Comparison of ENCODE assay signal across 1 cellular context in the genomic region with DNA sequence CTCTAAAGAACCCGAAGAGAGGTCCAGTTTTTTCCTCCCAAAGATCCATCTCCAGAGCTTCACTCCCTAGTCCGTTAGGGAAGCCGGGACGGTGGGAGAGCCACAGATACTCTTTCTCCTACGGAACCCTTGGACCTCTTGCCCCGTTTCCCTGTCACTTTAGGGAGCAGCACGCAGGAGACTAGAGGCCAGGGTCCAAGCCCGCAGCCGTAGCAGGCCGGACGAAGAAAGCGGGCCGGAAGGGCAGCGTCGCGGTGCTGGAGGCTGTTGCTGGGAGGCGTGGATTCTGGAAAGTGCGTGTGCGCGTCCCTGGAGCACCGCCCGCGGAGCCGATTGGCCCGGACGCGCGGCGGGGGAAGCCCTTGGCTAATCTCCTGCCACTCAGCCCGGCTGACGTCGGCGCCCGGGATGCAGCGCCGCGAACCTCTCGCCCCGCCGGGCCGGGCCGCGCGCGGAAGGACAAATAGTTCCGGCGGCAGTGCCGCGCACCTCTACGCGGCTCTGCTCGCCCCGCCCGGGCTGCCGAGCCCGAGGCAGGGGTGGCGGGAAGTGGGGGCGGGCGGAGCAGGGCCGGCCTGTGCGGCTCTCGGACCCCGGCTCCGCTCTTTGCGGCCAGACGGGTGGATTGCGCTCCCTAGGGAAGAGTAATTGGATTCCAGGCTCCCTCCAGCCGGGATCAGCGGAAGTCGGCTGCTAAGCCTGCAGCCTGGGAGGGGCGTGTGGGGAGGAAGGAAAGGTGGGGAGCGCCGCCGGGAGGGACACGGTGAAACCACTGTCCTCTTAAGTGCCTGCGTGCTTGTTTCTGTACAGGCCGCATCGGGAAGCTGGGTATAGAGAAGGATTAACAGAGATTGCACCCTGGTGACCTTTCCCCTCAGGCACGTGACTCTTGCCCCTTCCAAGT.
TF ChIP-seq lines count a peak whose summit lies in the region.

No MANE protein-coding gene starts in this region.

TF ChIP-seq in H1, 55 proteins besides CTCF, POLR2A, EP300 and RAD21 (continues in another document):
- peak; percentile 67; the same call in 1 of the 2 replicates for TF ChIP-seq GABPA (IDR thresholded peaks at IDR 0.05; ENCODE audit: borderline replicate concordance, insufficient read depth, low read length)
- no peak for TF ChIP-seq ATF2 (IDR thresholded peaks at IDR 0.05; ENCODE audit: low read length)
- TF ChIP-seq TEAD4 (IDR thresholded peaks at IDR 0.05; ENCODE audit: low read depth, low read length) = no peak
- peak; percentile 58; the same call in 1 of the 2 replicates for TF ChIP-seq MAX (IDR thresholded peaks at IDR 0.05)
- no peak for TF ChIP-seq HDAC6 (IDR thresholded peaks at IDR 0.05; ENCODE audit: low read depth, low read length)
- TF ChIP-seq POU5F1 (IDR thresholded peaks at IDR 0.05; ENCODE audit: low read depth, low read length) = no peak
- peak; percentile 94 for TF ChIP-seq ASH2L (IDR thresholded peaks at IDR 0.05; ENCODE audit: low read length)
- TF ChIP-seq SRF (IDR thresholded peaks at IDR 0.05; ENCODE audit: low read depth, low read length) = no peak
- no peak for TF ChIP-seq SIRT6 (IDR thresholded peaks at IDR 0.05; ENCODE audit: low read length)
- TF ChIP-seq, protein P1, sequence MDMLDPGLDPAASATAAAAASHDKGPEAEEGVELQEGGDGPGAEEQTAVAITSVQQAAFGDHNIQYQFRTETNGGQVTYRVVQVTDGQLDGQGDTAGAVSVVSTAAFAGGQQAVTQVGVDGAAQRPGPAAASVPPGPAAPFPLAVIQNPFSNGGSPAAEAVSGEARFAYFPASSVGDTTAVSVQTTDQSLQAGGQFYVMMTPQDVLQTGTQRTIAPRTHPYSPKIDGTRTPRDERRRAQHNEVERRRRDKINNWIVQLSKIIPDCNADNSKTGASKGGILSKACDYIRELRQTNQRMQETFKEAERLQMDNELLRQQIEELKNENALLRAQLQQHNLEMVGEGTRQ (IDR thresholded peaks at IDR 0.05; ENCODE audit: low read length) = peak; percentile 68
- peak in 1 of 2 experiments; percentile 80; a peak in 2 of 4 replicates for TF ChIP-seq SIN3A (conservative IDR thresholded peaks at IDR 0.05 in 1 of 2, IDR thresholded peaks at IDR 0.05 in 1 of 2; ENCODE audit: low read depth in 1 of 2, low read length in 2 of 2)
- TF ChIP-seq NANOG (IDR thresholded peaks at IDR 0.05; ENCODE audit: insufficient read depth, low read depth, low read length, poor library complexity, severe bottlenecking) = no peak
- TF ChIP-seq SIX5 (IDR thresholded peaks at IDR 0.05; ENCODE audit: low read depth, low read length) = no peak
- peak; percentile 37; the same call in 1 of the 2 replicates for TF ChIP-seq E2F6 (IDR thresholded peaks at IDR 0.05)
- peak; percentile 78 for TF ChIP-seq POLR2AphosphoS5 (IDR thresholded peaks at IDR 0.05; ENCODE audit: low read depth, low read length)
- TF ChIP-seq RBBP5 (IDR thresholded peaks at IDR 0.05; ENCODE audit: borderline replicate concordance, low read depth, low read length) = peak; percentile 96
- TF ChIP-seq, protein P2, sequence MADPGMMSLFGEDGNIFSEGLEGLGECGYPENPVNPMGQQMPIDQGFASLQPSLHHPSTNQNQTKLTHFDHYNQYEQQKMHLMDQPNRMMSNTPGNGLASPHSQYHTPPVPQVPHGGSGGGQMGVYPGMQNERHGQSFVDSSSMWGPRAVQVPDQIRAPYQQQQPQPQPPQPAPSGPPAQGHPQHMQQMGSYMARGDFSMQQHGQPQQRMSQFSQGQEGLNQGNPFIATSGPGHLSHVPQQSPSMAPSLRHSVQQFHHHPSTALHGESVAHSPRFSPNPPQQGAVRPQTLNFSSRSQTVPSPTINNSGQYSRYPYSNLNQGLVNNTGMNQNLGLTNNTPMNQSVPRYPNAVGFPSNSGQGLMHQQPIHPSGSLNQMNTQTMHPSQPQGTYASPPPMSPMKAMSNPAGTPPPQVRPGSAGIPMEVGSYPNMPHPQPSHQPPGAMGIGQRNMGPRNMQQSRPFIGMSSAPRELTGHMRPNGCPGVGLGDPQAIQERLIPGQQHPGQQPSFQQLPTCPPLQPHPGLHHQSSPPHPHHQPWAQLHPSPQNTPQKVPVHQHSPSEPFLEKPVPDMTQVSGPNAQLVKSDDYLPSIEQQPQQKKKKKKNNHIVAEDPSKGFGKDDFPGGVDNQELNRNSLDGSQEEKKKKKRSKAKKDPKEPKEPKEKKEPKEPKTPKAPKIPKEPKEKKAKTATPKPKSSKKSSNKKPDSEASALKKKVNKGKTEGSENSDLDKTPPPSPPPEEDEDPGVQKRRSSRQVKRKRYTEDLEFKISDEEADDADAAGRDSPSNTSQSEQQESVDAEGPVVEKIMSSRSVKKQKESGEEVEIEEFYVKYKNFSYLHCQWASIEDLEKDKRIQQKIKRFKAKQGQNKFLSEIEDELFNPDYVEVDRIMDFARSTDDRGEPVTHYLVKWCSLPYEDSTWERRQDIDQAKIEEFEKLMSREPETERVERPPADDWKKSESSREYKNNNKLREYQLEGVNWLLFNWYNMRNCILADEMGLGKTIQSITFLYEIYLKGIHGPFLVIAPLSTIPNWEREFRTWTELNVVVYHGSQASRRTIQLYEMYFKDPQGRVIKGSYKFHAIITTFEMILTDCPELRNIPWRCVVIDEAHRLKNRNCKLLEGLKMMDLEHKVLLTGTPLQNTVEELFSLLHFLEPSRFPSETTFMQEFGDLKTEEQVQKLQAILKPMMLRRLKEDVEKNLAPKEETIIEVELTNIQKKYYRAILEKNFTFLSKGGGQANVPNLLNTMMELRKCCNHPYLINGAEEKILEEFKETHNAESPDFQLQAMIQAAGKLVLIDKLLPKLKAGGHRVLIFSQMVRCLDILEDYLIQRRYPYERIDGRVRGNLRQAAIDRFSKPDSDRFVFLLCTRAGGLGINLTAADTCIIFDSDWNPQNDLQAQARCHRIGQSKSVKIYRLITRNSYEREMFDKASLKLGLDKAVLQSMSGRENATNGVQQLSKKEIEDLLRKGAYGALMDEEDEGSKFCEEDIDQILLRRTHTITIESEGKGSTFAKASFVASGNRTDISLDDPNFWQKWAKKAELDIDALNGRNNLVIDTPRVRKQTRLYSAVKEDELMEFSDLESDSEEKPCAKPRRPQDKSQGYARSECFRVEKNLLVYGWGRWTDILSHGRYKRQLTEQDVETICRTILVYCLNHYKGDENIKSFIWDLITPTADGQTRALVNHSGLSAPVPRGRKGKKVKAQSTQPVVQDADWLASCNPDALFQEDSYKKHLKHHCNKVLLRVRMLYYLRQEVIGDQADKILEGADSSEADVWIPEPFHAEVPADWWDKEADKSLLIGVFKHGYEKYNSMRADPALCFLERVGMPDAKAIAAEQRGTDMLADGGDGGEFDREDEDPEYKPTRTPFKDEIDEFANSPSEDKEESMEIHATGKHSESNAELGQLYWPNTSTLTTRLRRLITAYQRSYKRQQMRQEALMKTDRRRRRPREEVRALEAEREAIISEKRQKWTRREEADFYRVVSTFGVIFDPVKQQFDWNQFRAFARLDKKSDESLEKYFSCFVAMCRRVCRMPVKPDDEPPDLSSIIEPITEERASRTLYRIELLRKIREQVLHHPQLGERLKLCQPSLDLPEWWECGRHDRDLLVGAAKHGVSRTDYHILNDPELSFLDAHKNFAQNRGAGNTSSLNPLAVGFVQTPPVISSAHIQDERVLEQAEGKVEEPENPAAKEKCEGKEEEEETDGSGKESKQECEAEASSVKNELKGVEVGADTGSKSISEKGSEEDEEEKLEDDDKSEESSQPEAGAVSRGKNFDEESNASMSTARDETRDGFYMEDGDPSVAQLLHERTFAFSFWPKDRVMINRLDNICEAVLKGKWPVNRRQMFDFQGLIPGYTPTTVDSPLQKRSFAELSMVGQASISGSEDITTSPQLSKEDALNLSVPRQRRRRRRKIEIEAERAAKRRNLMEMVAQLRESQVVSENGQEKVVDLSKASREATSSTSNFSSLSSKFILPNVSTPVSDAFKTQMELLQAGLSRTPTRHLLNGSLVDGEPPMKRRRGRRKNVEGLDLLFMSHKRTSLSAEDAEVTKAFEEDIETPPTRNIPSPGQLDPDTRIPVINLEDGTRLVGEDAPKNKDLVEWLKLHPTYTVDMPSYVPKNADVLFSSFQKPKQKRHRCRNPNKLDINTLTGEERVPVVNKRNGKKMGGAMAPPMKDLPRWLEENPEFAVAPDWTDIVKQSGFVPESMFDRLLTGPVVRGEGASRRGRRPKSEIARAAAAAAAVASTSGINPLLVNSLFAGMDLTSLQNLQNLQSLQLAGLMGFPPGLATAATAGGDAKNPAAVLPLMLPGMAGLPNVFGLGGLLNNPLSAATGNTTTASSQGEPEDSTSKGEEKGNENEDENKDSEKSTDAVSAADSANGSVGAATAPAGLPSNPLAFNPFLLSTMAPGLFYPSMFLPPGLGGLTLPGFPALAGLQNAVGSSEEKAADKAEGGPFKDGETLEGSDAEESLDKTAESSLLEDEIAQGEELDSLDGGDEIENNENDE (IDR thresholded peaks at IDR 0.05; ENCODE audit: insufficient replicate concordance, low read length) = no peak
- TF ChIP-seq BACH1 (IDR thresholded peaks at IDR 0.05; ENCODE audit: low read length) = peak; percentile 63; the same call in 1 of the 2 replicates
- no peak for TF ChIP-seq BRCA1 (IDR thresholded peaks at IDR 0.05; ENCODE audit: low read depth, low read length)
- TF ChIP-seq CREB1 (IDR thresholded peaks at IDR 0.05) = peak; percentile 58; the same call in 1 of the 2 replicates
- TF ChIP-seq, protein P3, sequence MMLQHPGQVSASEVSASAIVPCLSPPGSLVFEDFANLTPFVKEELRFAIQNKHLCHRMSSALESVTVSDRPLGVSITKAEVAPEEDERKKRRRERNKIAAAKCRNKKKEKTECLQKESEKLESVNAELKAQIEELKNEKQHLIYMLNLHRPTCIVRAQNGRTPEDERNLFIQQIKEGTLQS (IDR thresholded peaks at IDR 0.05; ENCODE audit: insufficient read depth, low read depth, low read length) = no peak
- no peak for TF ChIP-seq JUN (IDR thresholded peaks at IDR 0.05; ENCODE audit: low read depth, low read length)
- no peak for TF ChIP-seq MAFK (IDR thresholded peaks at IDR 0.05; ENCODE audit: low read depth, low read length)
- no peak for TF ChIP-seq SP4 (IDR thresholded peaks at IDR 0.05; ENCODE audit: low read length)
- TF ChIP-seq SP1 (IDR thresholded peaks at IDR 0.05; ENCODE audit: low read depth, low read length) = no peak; the same call in 1 of the 2 replicates
- peak; percentile 86 for TF ChIP-seq TBP (IDR thresholded peaks at IDR 0.05; ENCODE audit: low read depth, low read length)
- no peak for TF ChIP-seq CHD1 (IDR thresholded peaks at IDR 0.05; ENCODE audit: low read depth, low read length)
- TF ChIP-seq KDM5A (IDR thresholded peaks at IDR 0.05; ENCODE audit: low read length) = no peak
- no peak for TF ChIP-seq TCF12 (IDR thresholded peaks at IDR 0.05; ENCODE audit: low read depth, low read length)
- peak; percentile 14; the same call in 1 of the 2 replicates for TF ChIP-seq CEBPB (IDR thresholded peaks at IDR 0.05; ENCODE audit: low read depth, low read length)
- TF ChIP-seq FOSL1 (IDR thresholded peaks at IDR 0.05; ENCODE audit: insufficient read depth, low read depth, low read length) = no peak
- peak in 1 of 2 experiments; percentile 89; a peak in 1 of 4 replicates for TF ChIP-seq HDAC2 (IDR thresholded peaks at IDR 0.05; ENCODE audit: borderline replicate concordance in 1 of 2, low read depth in 2 of 2, low read length in 2 of 2)
- TF ChIP-seq JUND (IDR thresholded peaks at IDR 0.05; ENCODE audit: low read length) = peak; percentile 33; the same call in 1 of the 2 replicates
- no peak for TF ChIP-seq SUZ12 (IDR thresholded peaks at IDR 0.05; ENCODE audit: low read length)
- TF ChIP-seq NRF1 (IDR thresholded peaks at IDR 0.05; ENCODE audit: low read depth, low read length) = 0 out of 2 replicates have a peak, but pooled peaks have one; percentile 10
- TF ChIP-seq CBX5 (IDR thresholded peaks at IDR 0.05; ENCODE audit: low read depth, low read length) = no peak
- no peak for TF ChIP-seq KDM1A (IDR thresholded peaks at IDR 0.05; ENCODE audit: borderline replicate concordance, low read length)
- 0 out of 2 replicates have a peak, but pooled peaks have one; percentile 27 for TF ChIP-seq YY1 (IDR thresholded peaks at IDR 0.05; ENCODE audit: low read depth, low read length)
- TF ChIP-seq CBX8 (IDR thresholded peaks at IDR 0.05; ENCODE audit: borderline replicate concordance, low read depth, low read length) = no peak
- peak; percentile 12; the same call in 1 of the 2 replicates for TF ChIP-seq GTF2F1 (IDR thresholded peaks at IDR 0.05; ENCODE audit: borderline replicate concordance, low read depth, low read length)
- TF ChIP-seq RXRA (IDR thresholded peaks at IDR 0.05; ENCODE audit: insufficient read depth, low read depth, low read length) = no peak
- peak; percentile 86 for TF ChIP-seq CHD2 (IDR thresholded peaks at IDR 0.05; ENCODE audit: low read length)
- TF ChIP-seq BCL11A (IDR thresholded peaks at IDR 0.05; ENCODE audit: low read depth in 2 of 2, low read length in 2 of 2) = no peak
- TF ChIP-seq EGR1 (IDR thresholded peaks at IDR 0.05; ENCODE audit: borderline replicate concordance, low read depth, low read length) = peak; percentile 50; the same call in 1 of the 2 replicates
- TF ChIP-seq KDM4A (IDR thresholded peaks at IDR 0.05; ENCODE audit: low read depth, low read length, severe bottlenecking) = peak; percentile 54
- TF ChIP-seq RNF2 (IDR thresholded peaks at IDR 0.05; ENCODE audit: borderline replicate concordance, low read depth, low read length, missing control alignments, poor library complexity, severe bottlenecking) = no peak
- TF ChIP-seq SP2 (IDR thresholded peaks at IDR 0.05; ENCODE audit: low read length) = no peak
- peak; percentile 19 for TF ChIP-seq EZH2 (IDR thresholded peaks at IDR 0.05; ENCODE audit: low read depth, low read length, severe bottlenecking)
- TF ChIP-seq TAF7 (optimal IDR thresholded peaks at IDR 0.05; ENCODE audit: borderline replicate concordance, low read depth, low read length) = peak; percentile 46
- TF ChIP-seq TAF1 (IDR thresholded peaks at IDR 0.05; ENCODE audit: low read depth, low read length) = peak; percentile 86
- TF ChIP-seq ZNF274 (IDR thresholded peaks at IDR 0.05; ENCODE audit: borderline replicate concordance, extremely low read depth, low read length) = no peak
- peak; percentile 79; the same call in 1 of the 2 replicates for TF ChIP-seq PHF8 (conservative IDR thresholded peaks at IDR 0.05; ENCODE audit: low read depth, low read length)
- TF ChIP-seq RFX5 (IDR thresholded peaks at IDR 0.05; ENCODE audit: borderline replicate concordance, low read depth, low read length) = no peak
